ENCODE assay signal across 13 cellular contexts in the genomic region with DNA sequence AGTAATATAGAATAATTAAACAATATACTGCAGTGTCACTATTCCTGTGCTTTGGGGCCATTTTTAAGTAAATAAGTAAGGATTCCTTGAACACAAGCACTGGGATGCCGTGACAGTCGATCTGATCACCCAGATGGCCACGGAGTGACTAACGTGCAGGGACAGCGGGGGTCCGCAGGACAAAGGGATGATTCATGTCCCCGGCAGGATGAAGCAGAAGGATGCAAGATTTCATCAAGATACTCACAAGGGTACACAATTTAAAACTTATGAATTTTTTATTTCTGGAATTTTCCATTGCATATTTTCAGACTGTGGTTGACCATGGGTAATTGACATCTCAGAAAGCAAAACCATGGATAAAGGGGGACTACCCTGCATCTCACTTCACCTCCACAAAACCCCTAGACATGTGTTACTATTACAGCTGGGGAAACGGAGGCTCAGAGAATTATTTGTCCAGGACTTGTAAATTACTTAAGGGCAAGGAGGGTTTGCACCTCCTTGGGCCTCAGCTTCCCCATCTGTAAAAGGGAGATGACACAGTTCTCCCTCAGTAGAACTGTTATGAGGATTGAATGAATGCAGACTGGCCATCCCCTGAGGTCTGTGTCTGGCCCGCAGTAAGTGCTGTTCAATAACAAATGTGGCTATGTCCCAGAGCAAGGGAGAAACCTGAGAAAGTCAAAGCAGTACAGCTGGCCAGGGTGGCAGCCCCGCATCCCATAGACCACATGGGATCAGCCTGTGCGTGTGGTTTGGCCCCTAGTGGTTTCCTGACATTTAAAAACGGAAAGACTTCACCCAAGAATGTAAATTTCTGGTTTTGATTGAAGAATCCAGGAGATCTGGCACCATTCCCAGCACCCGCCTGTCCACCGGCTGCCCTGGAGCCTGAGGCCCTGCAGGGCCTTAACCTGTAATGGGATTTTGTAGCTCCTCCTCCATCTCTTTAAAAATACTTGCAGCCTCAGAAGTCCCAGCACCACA.
DNase-seq lines count a peak whose midpoint lies in the region; ATAC-seq, FAIRE-seq and TF ChIP-seq lines count a peak whose summit lies in the region.
"Had no signal": no experiment of that assay in that cellular context is flagged by ENCODE, and none has a peak within 500 bp of the region (broad histone marks: within the 10 kb centered on the region; RNA-seq: fewer than 3 reads in every experiment).

No MANE protein-coding gene starts in this region.

- no peak overlapping the region for H3K4me3 ChIP-seq in AG10803 (ENCODE audit: low read length)
- H3K4me3 ChIP-seq: heart left ventricle, ovary had no signal

- FAIRE-seq in HTR-8/SVneo (lab: Jason Lieb, UNC): no peak

- ATAC-seq in HG03139 (IDR thresholded peaks at IDR 0.05; ENCODE audit: unreplicated experiment): no peak
- no peak for ATAC-seq in HG02973 (IDR thresholded peaks at IDR 0.05; ENCODE audit: unreplicated experiment)
- ATAC-seq: heart left ventricle had no signal

- no peak for TF ChIP-seq CTCF in AG10803 (conservative IDR thresholded peaks at IDR 0.05; ENCODE audit: low read length)

- DNase-seq in AG10803 (ENCODE audit: low read depth) (peak; percentile 88), HTR-8/SVneo (ENCODE audit: insufficient read length, low spot score) (peak; percentile 98), T1000 (lab: John Stamatoyannopoulos, UW) (peak; percentile 84), iris pigment epithelial cell (ENCODE audit: low read depth) (peak; percentile 51), SK-N-DZ (ENCODE audit: low spot score) (no peak), HK-2 (ENCODE audit: unreplicated experiment) (no peak)
- DNase-seq: activated naive CD8-positive, alpha-beta T cell treated with anti-CD3 and anti-CD28 coated beads for 36 hours; CD4-positive, alpha-beta memory T cell; heart left ventricle; NCI-H1930; ovary had no signal

Comparison
In these comparisons a context has a peak if more than half of its experiments do, and no peak if none do; other contexts are left out.
1. DNase-seq: peak in AG10803 (single experiment), HTR-8/SVneo (single experiment), T1000 (single experiment) and iris pigment epithelial cell (single experiment); none in SK-N-DZ (single experiment) and HK-2 (single experiment).